1 cellular context compared by ENCODE assay signal in the genomic region with DNA sequence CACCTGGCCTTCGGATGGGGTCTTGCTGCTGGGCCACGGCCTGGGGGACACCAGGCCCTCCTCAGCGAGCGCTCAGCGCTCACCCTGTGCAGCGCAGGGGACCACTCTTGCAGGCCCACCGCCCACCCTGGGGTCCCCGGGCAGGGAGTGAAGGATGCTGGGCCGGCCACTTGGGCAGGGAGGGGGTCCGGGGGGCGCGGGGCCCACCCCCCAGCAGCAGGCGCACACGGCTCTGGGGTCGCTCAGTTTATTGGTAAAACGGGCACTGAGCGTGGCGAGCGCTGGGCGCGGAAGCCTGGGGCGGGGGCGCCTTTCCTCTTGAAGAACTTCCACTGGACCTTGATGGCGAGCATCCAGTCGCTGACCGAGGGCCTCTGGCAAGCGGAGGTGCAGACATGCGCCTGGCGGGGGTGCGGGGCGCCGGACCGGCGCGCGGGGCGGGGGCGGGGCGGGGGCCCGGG.
TF ChIP-seq lines count a peak whose summit lies in the region.

No MANE protein-coding gene starts in this region.

TF ChIP-seq in H1, 55 proteins besides CTCF, POLR2A, EP300 and RAD21:
- TF ChIP-seq KDM4A (IDR thresholded peaks at IDR 0.05; ENCODE audit: low read depth, low read length, severe bottlenecking) (peak; percentile 13), BACH1 (IDR thresholded peaks at IDR 0.05; ENCODE audit: low read length) (no peak), CBX5 (IDR thresholded peaks at IDR 0.05; ENCODE audit: low read depth, low read length) (no peak), GTF2F1 (IDR thresholded peaks at IDR 0.05; ENCODE audit: borderline replicate concordance, low read depth, low read length) (no peak), GABPA (IDR thresholded peaks at IDR 0.05; ENCODE audit: borderline replicate concordance, insufficient read depth, low read length) (0 out of 2 replicates have a peak, but pooled peaks have one; percentile 9), SRF (IDR thresholded peaks at IDR 0.05; ENCODE audit: low read depth, low read length) (no peak), KDM1A (IDR thresholded peaks at IDR 0.05; ENCODE audit: borderline replicate concordance, low read length) (no peak), CEBPB (IDR thresholded peaks at IDR 0.05; ENCODE audit: low read depth, low read length) (no peak), CHD1 (IDR thresholded peaks at IDR 0.05; ENCODE audit: low read depth, low read length) (no peak), SP4 (IDR thresholded peaks at IDR 0.05; ENCODE audit: low read length) (no peak), TAF7 (optimal IDR thresholded peaks at IDR 0.05; ENCODE audit: borderline replicate concordance, low read depth, low read length) (no peak), RFX5 (IDR thresholded peaks at IDR 0.05; ENCODE audit: borderline replicate concordance, low read depth, low read length) (no peak), NANOG (IDR thresholded peaks at IDR 0.05; ENCODE audit: insufficient read depth, low read depth, low read length, poor library complexity, severe bottlenecking) (no peak), BCL11A (IDR thresholded peaks at IDR 0.05; ENCODE audit: low read depth in 2 of 2, low read length in 2 of 2) (no peak), SP1 (IDR thresholded peaks at IDR 0.05; ENCODE audit: low read depth, low read length) (no peak), SUZ12 (IDR thresholded peaks at IDR 0.05; ENCODE audit: low read length) (peak; percentile 40; the same call in 1 of the 2 replicates), RBBP5 (IDR thresholded peaks at IDR 0.05; ENCODE audit: borderline replicate concordance, low read depth, low read length) (no peak), POU5F1 (IDR thresholded peaks at IDR 0.05; ENCODE audit: low read depth, low read length) (no peak), SIX5 (IDR thresholded peaks at IDR 0.05; ENCODE audit: low read depth, low read length) (no peak), ZNF274 (IDR thresholded peaks at IDR 0.05; ENCODE audit: borderline replicate concordance, extremely low read depth, low read length) (no peak), NRF1 (IDR thresholded peaks at IDR 0.05; ENCODE audit: low read depth, low read length) (no peak)
- TF ChIP-seq, protein P1, sequence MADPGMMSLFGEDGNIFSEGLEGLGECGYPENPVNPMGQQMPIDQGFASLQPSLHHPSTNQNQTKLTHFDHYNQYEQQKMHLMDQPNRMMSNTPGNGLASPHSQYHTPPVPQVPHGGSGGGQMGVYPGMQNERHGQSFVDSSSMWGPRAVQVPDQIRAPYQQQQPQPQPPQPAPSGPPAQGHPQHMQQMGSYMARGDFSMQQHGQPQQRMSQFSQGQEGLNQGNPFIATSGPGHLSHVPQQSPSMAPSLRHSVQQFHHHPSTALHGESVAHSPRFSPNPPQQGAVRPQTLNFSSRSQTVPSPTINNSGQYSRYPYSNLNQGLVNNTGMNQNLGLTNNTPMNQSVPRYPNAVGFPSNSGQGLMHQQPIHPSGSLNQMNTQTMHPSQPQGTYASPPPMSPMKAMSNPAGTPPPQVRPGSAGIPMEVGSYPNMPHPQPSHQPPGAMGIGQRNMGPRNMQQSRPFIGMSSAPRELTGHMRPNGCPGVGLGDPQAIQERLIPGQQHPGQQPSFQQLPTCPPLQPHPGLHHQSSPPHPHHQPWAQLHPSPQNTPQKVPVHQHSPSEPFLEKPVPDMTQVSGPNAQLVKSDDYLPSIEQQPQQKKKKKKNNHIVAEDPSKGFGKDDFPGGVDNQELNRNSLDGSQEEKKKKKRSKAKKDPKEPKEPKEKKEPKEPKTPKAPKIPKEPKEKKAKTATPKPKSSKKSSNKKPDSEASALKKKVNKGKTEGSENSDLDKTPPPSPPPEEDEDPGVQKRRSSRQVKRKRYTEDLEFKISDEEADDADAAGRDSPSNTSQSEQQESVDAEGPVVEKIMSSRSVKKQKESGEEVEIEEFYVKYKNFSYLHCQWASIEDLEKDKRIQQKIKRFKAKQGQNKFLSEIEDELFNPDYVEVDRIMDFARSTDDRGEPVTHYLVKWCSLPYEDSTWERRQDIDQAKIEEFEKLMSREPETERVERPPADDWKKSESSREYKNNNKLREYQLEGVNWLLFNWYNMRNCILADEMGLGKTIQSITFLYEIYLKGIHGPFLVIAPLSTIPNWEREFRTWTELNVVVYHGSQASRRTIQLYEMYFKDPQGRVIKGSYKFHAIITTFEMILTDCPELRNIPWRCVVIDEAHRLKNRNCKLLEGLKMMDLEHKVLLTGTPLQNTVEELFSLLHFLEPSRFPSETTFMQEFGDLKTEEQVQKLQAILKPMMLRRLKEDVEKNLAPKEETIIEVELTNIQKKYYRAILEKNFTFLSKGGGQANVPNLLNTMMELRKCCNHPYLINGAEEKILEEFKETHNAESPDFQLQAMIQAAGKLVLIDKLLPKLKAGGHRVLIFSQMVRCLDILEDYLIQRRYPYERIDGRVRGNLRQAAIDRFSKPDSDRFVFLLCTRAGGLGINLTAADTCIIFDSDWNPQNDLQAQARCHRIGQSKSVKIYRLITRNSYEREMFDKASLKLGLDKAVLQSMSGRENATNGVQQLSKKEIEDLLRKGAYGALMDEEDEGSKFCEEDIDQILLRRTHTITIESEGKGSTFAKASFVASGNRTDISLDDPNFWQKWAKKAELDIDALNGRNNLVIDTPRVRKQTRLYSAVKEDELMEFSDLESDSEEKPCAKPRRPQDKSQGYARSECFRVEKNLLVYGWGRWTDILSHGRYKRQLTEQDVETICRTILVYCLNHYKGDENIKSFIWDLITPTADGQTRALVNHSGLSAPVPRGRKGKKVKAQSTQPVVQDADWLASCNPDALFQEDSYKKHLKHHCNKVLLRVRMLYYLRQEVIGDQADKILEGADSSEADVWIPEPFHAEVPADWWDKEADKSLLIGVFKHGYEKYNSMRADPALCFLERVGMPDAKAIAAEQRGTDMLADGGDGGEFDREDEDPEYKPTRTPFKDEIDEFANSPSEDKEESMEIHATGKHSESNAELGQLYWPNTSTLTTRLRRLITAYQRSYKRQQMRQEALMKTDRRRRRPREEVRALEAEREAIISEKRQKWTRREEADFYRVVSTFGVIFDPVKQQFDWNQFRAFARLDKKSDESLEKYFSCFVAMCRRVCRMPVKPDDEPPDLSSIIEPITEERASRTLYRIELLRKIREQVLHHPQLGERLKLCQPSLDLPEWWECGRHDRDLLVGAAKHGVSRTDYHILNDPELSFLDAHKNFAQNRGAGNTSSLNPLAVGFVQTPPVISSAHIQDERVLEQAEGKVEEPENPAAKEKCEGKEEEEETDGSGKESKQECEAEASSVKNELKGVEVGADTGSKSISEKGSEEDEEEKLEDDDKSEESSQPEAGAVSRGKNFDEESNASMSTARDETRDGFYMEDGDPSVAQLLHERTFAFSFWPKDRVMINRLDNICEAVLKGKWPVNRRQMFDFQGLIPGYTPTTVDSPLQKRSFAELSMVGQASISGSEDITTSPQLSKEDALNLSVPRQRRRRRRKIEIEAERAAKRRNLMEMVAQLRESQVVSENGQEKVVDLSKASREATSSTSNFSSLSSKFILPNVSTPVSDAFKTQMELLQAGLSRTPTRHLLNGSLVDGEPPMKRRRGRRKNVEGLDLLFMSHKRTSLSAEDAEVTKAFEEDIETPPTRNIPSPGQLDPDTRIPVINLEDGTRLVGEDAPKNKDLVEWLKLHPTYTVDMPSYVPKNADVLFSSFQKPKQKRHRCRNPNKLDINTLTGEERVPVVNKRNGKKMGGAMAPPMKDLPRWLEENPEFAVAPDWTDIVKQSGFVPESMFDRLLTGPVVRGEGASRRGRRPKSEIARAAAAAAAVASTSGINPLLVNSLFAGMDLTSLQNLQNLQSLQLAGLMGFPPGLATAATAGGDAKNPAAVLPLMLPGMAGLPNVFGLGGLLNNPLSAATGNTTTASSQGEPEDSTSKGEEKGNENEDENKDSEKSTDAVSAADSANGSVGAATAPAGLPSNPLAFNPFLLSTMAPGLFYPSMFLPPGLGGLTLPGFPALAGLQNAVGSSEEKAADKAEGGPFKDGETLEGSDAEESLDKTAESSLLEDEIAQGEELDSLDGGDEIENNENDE (IDR thresholded peaks at IDR 0.05; ENCODE audit: insufficient replicate concordance, low read length), result no peak
- TF ChIP-seq, protein P2, sequence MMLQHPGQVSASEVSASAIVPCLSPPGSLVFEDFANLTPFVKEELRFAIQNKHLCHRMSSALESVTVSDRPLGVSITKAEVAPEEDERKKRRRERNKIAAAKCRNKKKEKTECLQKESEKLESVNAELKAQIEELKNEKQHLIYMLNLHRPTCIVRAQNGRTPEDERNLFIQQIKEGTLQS (IDR thresholded peaks at IDR 0.05; ENCODE audit: insufficient read depth, low read depth, low read length), result no peak
